In genomic region chr5:140112685-140113179, GRCh38 we compare ENCODE assay signal across 8 cellular contexts. TPM values are rescaled to one million over a fixed set of nuclear protein-coding genes. Genes with fewer than 3 reads are reported as not detected.
A peak's percentile ranks its signal among the peaks of the same experiment; 100 is the strongest.
DNase-seq lines count a peak whose midpoint lies in the region; ATAC-seq and TF ChIP-seq lines count a peak whose summit lies in the region.

No MANE protein-coding gene starts in this region.

- 27 to 33% (median 31%) methylated on average over 11 to 13 of the region's 13 CpGs for WGBS in spleen, 5 donors

- peaks cover 45 to 90% (median 73%) of the 10 kb centered on the region in 6 donors for H3K4me1 ChIP-seq in spleen

- intact Hi-C loops in spleen (cut with DNase I; ENCODE audit: low total_unique reads), result no loop called here

- peak overlapping the region in 7 of 8 donors; percentile 58 to 88 (median 73) for H3K4me3 ChIP-seq in spleen

- TF ChIP-seq CTCF in GM13976 (IDR thresholded peaks at IDR 0.05; ENCODE audit: borderline replicate concordance, control extremely low read depth, extremely low read depth, insufficient read depth, missing control alignments), result no peak
- no peak for TF ChIP-seq CTCF in VCaP (conservative IDR thresholded peaks at IDR 0.05)
- no peak for TF ChIP-seq CTCF in spleen (IDR thresholded peaks at IDR 0.05 in 8 of 11, conservative IDR thresholded peaks at IDR 0.05 in 3 of 11)

- TF ChIP-seq POLR2A in spleen (IDR thresholded peaks at IDR 0.05), result no peak

- no peaks in the 10 kb centered on the region for H3K36me3 ChIP-seq in spleen

- no peaks in the 10 kb centered on the region for H3K9me3 ChIP-seq in spleen

- H3K27ac ChIP-seq in VCaP (peak overlapping the region; percentile 94; the same call in 1 of the 2 replicates), spleen (peak overlapping the region in 7 of 8 donors; percentile 91 to 97 (median 94))

- in situ Hi-C loops in GM13976 (cut with MboI; ENCODE audit: low sequenced_read_pairs, unreplicated experiment), result no loop called here

- H3K27me3 ChIP-seq in spleen (replicated peaks in 1 of 7), result peaks cover 0 to 53% (median 0%) of the 10 kb centered on the region in 7 donors

- ATAC-seq in GM21360 (IDR thresholded peaks at IDR 0.05; ENCODE audit: unreplicated experiment) (no peak), GM18511 (IDR thresholded peaks at IDR 0.05; ENCODE audit: unreplicated experiment) (no peak)

- DNase-seq in GM13976 (ENCODE audit: low spot score) (peak; percentile 31), hepatic stellate cell (ENCODE audit: low spot score) (peak; percentile 47), spleen (no peak), NCI-H2081 (lab: John Stamatoyannopoulos, UW) (no peak), DMS79 (lab: John Stamatoyannopoulos, UW) (no peak)

RNA-seq across cellular contexts. Expression of gene PURA, which starts 1.2 kb away (rescaled TPM):
- 10 to 100 TPM; 19.0 to 36.2 (median 28.2) TPM for total RNA-seq in spleen
- 1 to 10 TPM; 2.8 to 4.7 (median 3.0) TPM for polyA plus RNA-seq in spleen

RNA-seq across cellular contexts. Expression of gene IGIP, which starts 13.0 kb away (rescaled TPM):
- total RNA-seq in spleen, result 10 to 100 TPM in 5 of 7 donors, 1 to 10 TPM in 2; 8.1 to 20.4 (median 12.8) TPM
- polyA plus RNA-seq in spleen, result 1 to 10 TPM; 4.7 to 6.4 (median 4.9) TPM

Comparison
In these comparisons a context has a peak if more than half of its experiments do, and no peak if none do; other contexts are left out.
1. DNase-seq: peak in GM13976 (single experiment) and hepatic stellate cell (single experiment); none in spleen (single experiment), NCI-H2081 (0 of 2) and DMS79 (single experiment).